8 cellular contexts compared by ENCODE assay signal in genomic region chr16:31074073-31074813, GRCh38. TPM values are rescaled to one million over a fixed set of nuclear protein-coding genes. Genes with fewer than 3 reads are reported as not detected.
DNase-seq lines count a peak whose midpoint lies in the region; ATAC-seq and TF ChIP-seq lines count a peak whose summit lies in the region.

ZNF646 (plus strand) TSS chr16:31074422; CDS start chr16:31076325, 1,903 bp downstream.
ZNF668 (minus strand) TSS chr16:31074240; CDS start chr16:31064459, 9,781 bp downstream.

- 0 out of 2 replicates have a peak, but pooled peaks cover 9% of the 10 kb centered on the region for H3K4me1 ChIP-seq in ES-I3 (ENCODE audit: insufficient read depth, low read length)
- no peaks in the 10 kb centered on the region for H3K4me1 ChIP-seq in H9 (ENCODE audit: insufficient read depth, low read length)

- no peak within 1 kb of the TSS for H2AFZ ChIP-seq in H9 (ENCODE audit: low read length)

- no peak within 1 kb of the TSS for H3K56ac ChIP-seq in H9 (ENCODE audit: insufficient read length, low read depth, low read length)

- no peak for TF ChIP-seq CTCF in H9 (conservative IDR thresholded peaks at IDR 0.05)
- no peak for TF ChIP-seq CTCF in nephron progenitor cell (IDR thresholded peaks at IDR 0.05)

- peak within 1 kb of the TSS; percentile 97 for H3K9ac ChIP-seq in ES-I3 (ENCODE audit: low read depth, low read length)
- peak within 1 kb of the TSS; percentile 92 for H3K9ac ChIP-seq in H9 (ENCODE audit: extremely low read depth, insufficient read length, low read length)

- peak within 1 kb of the TSS; percentile 97 to 99 (median 97) for H3K27ac Mint-ChIP-seq in H9
- H3K27ac Mint-ChIP-seq in nephron progenitor cell, result peak within 1 kb of the TSS; percentile 93
- H3K27ac Mint-ChIP-seq in stimulated activated naive CD8-positive, alpha-beta T cell treated with anti-CD3 and anti-CD28 coated beads, Interleukin-15, amount 100 ng/mL, for 72 hours, result peak within 1 kb of the TSS; percentile 96 to 97

- no peaks in the 10 kb centered on the region for H4K20me1 ChIP-seq in H9 (ENCODE audit: control insufficient read depth, insufficient read depth, insufficient read length)

- H3K4me1 Mint-ChIP-seq in H9 (peaks cover 16 to 20% of the 10 kb centered on the region in 2 experiments), nephron progenitor cell (peaks cover 27% of the 10 kb centered on the region)
- peaks cover 59% of the 10 kb centered on the region for H3K4me1 Mint-ChIP-seq in stimulated activated naive CD8-positive, alpha-beta T cell treated with anti-CD3 and anti-CD28 coated beads, Interleukin-15, amount 100 ng/mL, for 72 hours

- H3T11ph ChIP-seq in H9 (ENCODE audit: low read length), result no peak within 1 kb of the TSS

- H2BK12ac ChIP-seq in H9 (ENCODE audit: insufficient read length, low read depth, low read length), result no peak within 1 kb of the TSS

- peaks cover 7% of the 10 kb centered on the region for H3K79me1 ChIP-seq in H9 (ENCODE audit: insufficient read depth, low read depth, low read length, poor library complexity, severe bottlenecking)

- peak; percentile 99 for DNase-seq in H9
- DNase-seq in MG63, result peak; percentile 100
- peak; percentile 99 for DNase-seq in SHP77 treated with DMSO at 0.1 percent for 48 hours (lab: John Stamatoyannopoulos, UW)
- DNase-seq in activated effector memory CD4-positive, alpha-beta T cell treated with anti-CD3 and anti-CD28 coated beads, Interleukin-2, amount 50 U/mL, for 16 hours, result peak; percentile 99
- peak; percentile 98 for DNase-seq in fibroblast of the conjunctiva (ENCODE audit: low read depth)
- DNase-seq in nephron progenitor cell, result peak; percentile 95
- peak; percentile 95 to 99 for DNase-seq in stimulated activated naive CD8-positive, alpha-beta T cell treated with anti-CD3 and anti-CD28 coated beads, Interleukin-15, amount 100 ng/mL, for 72 hours

- H3K36me3 Mint-ChIP-seq in H9 (ENCODE audit: insufficient read depth in 1 of 3, low read depth in 3 of 3) (peaks cover 21 to 32% (median 31%) of the 10 kb centered on the region in 3 experiments; a peak in 6 of 7 replicates), nephron progenitor cell (ENCODE audit: low read depth) (peaks cover 24% of the 10 kb centered on the region)

- H3K14ac ChIP-seq in H9 (ENCODE audit: insufficient read depth, low read length), result peak within 1 kb of the TSS; percentile 98

- peak within 1 kb of the TSS; percentile 89 for H3K4me2 ChIP-seq in H9 (ENCODE audit: insufficient read depth, insufficient read length, low read length)

- H3K36me3 ChIP-seq in ES-I3 (ENCODE audit: insufficient read depth, low read length) (no peaks in the 10 kb centered on the region), MG63 (peaks cover 39% of the 10 kb centered on the region)

- H3K9me3 Mint-ChIP-seq in H9 (no peaks in the 10 kb centered on the region; a peak in 1 of 5 replicates), nephron progenitor cell (no peaks in the 10 kb centered on the region)
- no peaks in the 10 kb centered on the region for H3K9me3 Mint-ChIP-seq in stimulated activated naive CD8-positive, alpha-beta T cell treated with anti-CD3 and anti-CD28 coated beads, Interleukin-15, amount 100 ng/mL, for 72 hours

- H4K5ac ChIP-seq in H9 (ENCODE audit: insufficient read length, low read depth, low read length), result peak within 1 kb of the TSS; percentile 78

- peak within 1 kb of the TSS; percentile 92 to 95 for H3K4me3 Mint-ChIP-seq in H9
- peak within 1 kb of the TSS; percentile 97 for H3K4me3 Mint-ChIP-seq in nephron progenitor cell
- H3K4me3 Mint-ChIP-seq in stimulated activated naive CD8-positive, alpha-beta T cell treated with anti-CD3 and anti-CD28 coated beads, Interleukin-15, amount 100 ng/mL, for 72 hours, result peak within 1 kb of the TSS; percentile 86 to 95

- H3K18ac ChIP-seq in H9 (ENCODE audit: insufficient read length, low read depth, low read length), result peak within 1 kb of the TSS; percentile 96

- H3K4ac ChIP-seq in H9 (ENCODE audit: low read depth, low read length), result no peak within 1 kb of the TSS

- H3K27ac ChIP-seq in H9 (ENCODE audit: insufficient read length, low read depth, low read length), result no peak within 1 kb of the TSS

- H2BK20ac ChIP-seq in H9 (ENCODE audit: low read depth, low read length, poor library complexity, severe bottlenecking), result no peak within 1 kb of the TSS

- peak within 1 kb of the TSS; percentile 82 for H4K91ac ChIP-seq in H9 (ENCODE audit: insufficient read length, low read depth, low read length)

- H3K27me3 Mint-ChIP-seq in H9 (ENCODE audit: low read depth) (no peaks in the 10 kb centered on the region), nephron progenitor cell (ENCODE audit: low read depth, poor library complexity) (peaks cover 3% of the 10 kb centered on the region)
- no peaks in the 10 kb centered on the region for H3K27me3 Mint-ChIP-seq in stimulated activated naive CD8-positive, alpha-beta T cell treated with anti-CD3 and anti-CD28 coated beads, Interleukin-15, amount 100 ng/mL, for 72 hours

- H3K27me3 ChIP-seq in H9 (ENCODE audit: insufficient read depth, low read length) (no peaks in the 10 kb centered on the region), MG63 (no peaks in the 10 kb centered on the region)

- H4K8ac ChIP-seq in H9 (replicated peaks; ENCODE audit: insufficient read length, low read depth, low read length), result no peak within 1 kb of the TSS

- peak within 1 kb of the TSS; percentile 87 for H2BK5ac ChIP-seq in H9 (ENCODE audit: insufficient read length, low read length)

- H2BK15ac ChIP-seq in H9 (ENCODE audit: low read depth, low read length), result no peak within 1 kb of the TSS

- H2BK120ac ChIP-seq in H9 (ENCODE audit: low read depth, low read length, poor library complexity, severe bottlenecking), result no peak within 1 kb of the TSS

- peaks cover 9% of the 10 kb centered on the region for H3K23me2 ChIP-seq in H9 (ENCODE audit: insufficient read length, low read depth, low read length, poor library complexity, severe bottlenecking)

- no peaks in the 10 kb centered on the region for H3K9me3 ChIP-seq in ES-I3 (ENCODE audit: control insufficient read depth, insufficient read depth, low read length)
- no peaks in the 10 kb centered on the region for H3K9me3 ChIP-seq in H9 (ENCODE audit: control insufficient read depth, low read depth, low read length)
- H3K9me3 ChIP-seq in MG63, result no peaks in the 10 kb centered on the region

- H3K23ac ChIP-seq in H9 (ENCODE audit: insufficient read length, low read depth, low read length), result no peak within 1 kb of the TSS

- no peak within 1 kb of the TSS for H2AK5ac ChIP-seq in H9 (ENCODE audit: insufficient read length, low read length)

- no CpG with 5 or more reads among the region's 48 CpGs for WGBS in H9 (ENCODE audit: extremely low coverage, insufficient read length, low lambda C conversion rate)

- ATAC-seq in stimulated activated naive CD8-positive, alpha-beta T cell treated with anti-CD3 and anti-CD28 coated beads, Interleukin-15, amount 100 ng/mL, for 72 hours, result peak; percentile 88

- H3K79me2 ChIP-seq in H9 (ENCODE audit: insufficient read depth, low read length), result peaks cover 19% of the 10 kb centered on the region; the same call in 1 of the 2 replicates

- peak within 1 kb of the TSS; percentile 94 for H3K4me3 ChIP-seq in MG63

RNA-seq across cellular contexts. Expression of gene ZNF646, which starts in this region (rescaled TPM):
- total RNA-seq in H9 (2021), result 25.9 and 29.2 TPM in 2 replicates
- 11.4 and 11.5 TPM in 2 replicates for total RNA-seq in MG63 (2014; rRNA removed; shearing (Covaris generic); ENCODE audit: low replicate concordance)

RNA-seq across cellular contexts. Expression of gene ZNF668, which starts in this region (rescaled TPM):
- total RNA-seq in H9 (2021), result 18.6 and 19.6 TPM in 2 replicates
- total RNA-seq in MG63 (2014; rRNA removed; shearing (Covaris generic); ENCODE audit: low replicate concordance), result 34.1 and 47.4 TPM in 2 replicates
